ENCODE assay signal across 1 cellular context in the genomic region with DNA sequence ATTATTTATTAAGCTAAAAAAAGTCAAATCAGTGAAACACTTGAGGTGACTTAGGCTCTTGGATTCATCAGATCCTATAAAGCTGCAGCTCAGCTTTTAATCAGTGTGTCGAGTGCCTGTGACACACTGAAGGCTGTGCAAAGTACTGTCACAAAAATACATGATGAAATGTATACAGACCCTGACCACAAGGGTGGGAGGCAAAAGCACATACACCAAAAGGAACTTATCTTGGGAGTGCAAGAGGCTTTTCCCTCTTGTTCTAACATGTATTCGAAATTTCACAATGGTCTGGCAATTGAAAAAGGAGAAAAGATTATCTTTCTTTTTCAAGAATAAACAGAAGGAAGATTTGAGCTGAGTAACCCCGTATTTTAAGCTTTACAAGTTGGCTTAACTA.
TF ChIP-seq lines count a peak whose summit lies in the region.

No MANE protein-coding gene starts in this region.

TF ChIP-seq in SK-N-SH treated with all-trans-retinoic acid at 6 μM for 48 hours, 23 proteins besides CTCF, POLR2A, EP300 and RAD21 (continued from another document):
- TF ChIP-seq, protein P1, sequence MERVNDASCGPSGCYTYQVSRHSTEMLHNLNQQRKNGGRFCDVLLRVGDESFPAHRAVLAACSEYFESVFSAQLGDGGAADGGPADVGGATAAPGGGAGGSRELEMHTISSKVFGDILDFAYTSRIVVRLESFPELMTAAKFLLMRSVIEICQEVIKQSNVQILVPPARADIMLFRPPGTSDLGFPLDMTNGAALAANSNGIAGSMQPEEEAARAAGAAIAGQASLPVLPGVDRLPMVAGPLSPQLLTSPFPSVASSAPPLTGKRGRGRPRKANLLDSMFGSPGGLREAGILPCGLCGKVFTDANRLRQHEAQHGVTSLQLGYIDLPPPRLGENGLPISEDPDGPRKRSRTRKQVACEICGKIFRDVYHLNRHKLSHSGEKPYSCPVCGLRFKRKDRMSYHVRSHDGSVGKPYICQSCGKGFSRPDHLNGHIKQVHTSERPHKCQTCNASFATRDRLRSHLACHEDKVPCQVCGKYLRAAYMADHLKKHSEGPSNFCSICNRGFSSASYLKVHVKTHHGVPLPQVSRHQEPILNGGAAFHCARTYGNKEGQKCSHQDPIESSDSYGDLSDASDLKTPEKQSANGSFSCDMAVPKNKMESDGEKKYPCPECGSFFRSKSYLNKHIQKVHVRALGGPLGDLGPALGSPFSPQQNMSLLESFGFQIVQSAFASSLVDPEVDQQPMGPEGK (CRISPR knock-in tag; IDR thresholded peaks at IDR 0.05; ENCODE audit: borderline replicate concordance): no peak
- TF ChIP-seq, protein P2, sequence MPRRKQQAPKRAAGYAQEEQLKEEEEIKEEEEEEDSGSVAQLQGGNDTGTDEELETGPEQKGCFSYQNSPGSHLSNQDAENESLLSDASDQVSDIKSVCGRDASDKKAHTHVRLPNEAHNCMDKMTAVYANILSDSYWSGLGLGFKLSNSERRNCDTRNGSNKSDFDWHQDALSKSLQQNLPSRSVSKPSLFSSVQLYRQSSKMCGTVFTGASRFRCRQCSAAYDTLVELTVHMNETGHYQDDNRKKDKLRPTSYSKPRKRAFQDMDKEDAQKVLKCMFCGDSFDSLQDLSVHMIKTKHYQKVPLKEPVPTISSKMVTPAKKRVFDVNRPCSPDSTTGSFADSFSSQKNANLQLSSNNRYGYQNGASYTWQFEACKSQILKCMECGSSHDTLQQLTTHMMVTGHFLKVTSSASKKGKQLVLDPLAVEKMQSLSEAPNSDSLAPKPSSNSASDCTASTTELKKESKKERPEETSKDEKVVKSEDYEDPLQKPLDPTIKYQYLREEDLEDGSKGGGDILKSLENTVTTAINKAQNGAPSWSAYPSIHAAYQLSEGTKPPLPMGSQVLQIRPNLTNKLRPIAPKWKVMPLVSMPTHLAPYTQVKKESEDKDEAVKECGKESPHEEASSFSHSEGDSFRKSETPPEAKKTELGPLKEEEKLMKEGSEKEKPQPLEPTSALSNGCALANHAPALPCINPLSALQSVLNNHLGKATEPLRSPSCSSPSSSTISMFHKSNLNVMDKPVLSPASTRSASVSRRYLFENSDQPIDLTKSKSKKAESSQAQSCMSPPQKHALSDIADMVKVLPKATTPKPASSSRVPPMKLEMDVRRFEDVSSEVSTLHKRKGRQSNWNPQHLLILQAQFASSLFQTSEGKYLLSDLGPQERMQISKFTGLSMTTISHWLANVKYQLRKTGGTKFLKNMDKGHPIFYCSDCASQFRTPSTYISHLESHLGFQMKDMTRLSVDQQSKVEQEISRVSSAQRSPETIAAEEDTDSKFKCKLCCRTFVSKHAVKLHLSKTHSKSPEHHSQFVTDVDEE (CRISPR knock-in tag; IDR thresholded peaks at IDR 0.05): no peak
- no peak for TF ChIP-seq ARNTL (CRISPR knock-in tag; IDR thresholded peaks at IDR 0.05; ENCODE audit: borderline replicate concordance, low read depth)
- no peak for TF ChIP-seq GLIS3 (CRISPR knock-in tag; IDR thresholded peaks at IDR 0.05)
- no peak for TF ChIP-seq ZNF70 (CRISPR knock-in tag; IDR thresholded peaks at IDR 0.05)
- TF ChIP-seq TCF4 (CRISPR knock-in tag; IDR thresholded peaks at IDR 0.05; ENCODE audit: borderline replicate concordance): no peak
- TF ChIP-seq ZC3H10 (CRISPR knock-in tag; IDR thresholded peaks at IDR 0.05): no peak
- TF ChIP-seq CSDC2 (CRISPR knock-in tag; IDR thresholded peaks at IDR 0.05): no peak
- TF ChIP-seq ZFP30 (CRISPR knock-in tag; IDR thresholded peaks at IDR 0.05): no peak
- TF ChIP-seq, protein P3, sequence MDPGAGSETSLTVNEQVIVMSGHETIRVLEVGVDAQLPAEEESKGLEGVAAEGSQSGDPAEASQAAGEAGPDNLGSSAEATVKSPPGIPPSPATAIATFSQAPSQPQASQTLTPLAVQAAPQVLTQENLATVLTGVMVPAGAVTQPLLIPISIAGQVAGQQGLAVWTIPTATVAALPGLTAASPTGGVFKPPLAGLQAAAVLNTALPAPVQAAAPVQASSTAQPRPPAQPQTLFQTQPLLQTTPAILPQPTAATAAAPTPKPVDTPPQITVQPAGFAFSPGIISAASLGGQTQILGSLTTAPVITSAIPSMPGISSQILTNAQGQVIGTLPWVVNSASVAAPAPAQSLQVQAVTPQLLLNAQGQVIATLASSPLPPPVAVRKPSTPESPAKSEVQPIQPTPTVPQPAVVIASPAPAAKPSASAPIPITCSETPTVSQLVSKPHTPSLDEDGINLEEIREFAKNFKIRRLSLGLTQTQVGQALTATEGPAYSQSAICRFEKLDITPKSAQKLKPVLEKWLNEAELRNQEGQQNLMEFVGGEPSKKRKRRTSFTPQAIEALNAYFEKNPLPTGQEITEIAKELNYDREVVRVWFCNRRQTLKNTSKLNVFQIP (CRISPR knock-in tag; IDR thresholded peaks at IDR 0.05; ENCODE audit: borderline replicate concordance, low read depth): no peak
- no peak for TF ChIP-seq ZNF565 (CRISPR knock-in tag; conservative IDR thresholded peaks at IDR 0.05; ENCODE audit: low read depth)
